In genomic region chr14:52241102-52241793, GRCh38 we compare ENCODE assay signal across 15 cellular contexts. TPM values are rescaled to one million over a fixed set of nuclear protein-coding genes. Genes with fewer than 3 reads are reported as not detected.
DNase-seq lines count a peak whose midpoint lies in the region; FAIRE-seq and TF ChIP-seq lines count a peak whose summit lies in the region.
"Had no signal": no experiment of that assay in that cellular context is flagged by ENCODE, and none has a peak within 500 bp of the region (broad histone marks: within the 10 kb centered on the region; RNA-seq: fewer than 3 reads in every experiment).

No MANE protein-coding gene starts in this region.

- FAIRE-seq in endometrium (lab: Jason Lieb, UNC) (peak; percentile 26), D721Med (lab: Jason Lieb, UNC) (no peak)

- WGBS in spleen, 5 donors = 51 to 69% (median 57%) methylated on average over 5 of the region's 5 CpGs

- H3K36me3 ChIP-seq in spleen = no peaks in the 10 kb centered on the region
- H3K36me3 ChIP-seq: SJCRH30 had no signal

- H3K4me3 ChIP-seq in skeletal muscle cell (ENCODE audit: low read depth, low read length) (peak overlapping the region; percentile 18), spleen (no peak overlapping the region)
- H3K4me3 ChIP-seq: SJCRH30 had no signal

- no peaks in the 10 kb centered on the region for H3K27me3 ChIP-seq in spleen (replicated peaks in 1 of 7)
- H3K27me3 ChIP-seq: SJCRH30 had no signal

- TF ChIP-seq CTCF in spleen (IDR thresholded peaks at IDR 0.05 in 8 of 11, conservative IDR thresholded peaks at IDR 0.05 in 3 of 11) (no peak), D721Med (IDR thresholded peaks at IDR 0.05; ENCODE audit: insufficient read depth, missing control alignments) (no peak)

- DNase-seq in GM03348 (ENCODE audit: low spot score) = peak; percentile 63
- peak; percentile 44 for DNase-seq in RPMI7951 (ENCODE audit: low read depth)
- peak; percentile 85 for DNase-seq in skeletal muscle cell (ENCODE audit: low read depth)
- DNase-seq in NCI-H524 (lab: John Stamatoyannopoulos, UW) = no peak
- DNase-seq in spleen = no peak
- DNase-seq in D721Med (ENCODE audit: insufficient read length, low spot score) = no peak
- DNase-seq: activated T-cell treated with anti-CD3 and anti-CD28 coated beads, Interleukin-2, amount 50 U/mL, for 1 hour; aorta; Calu3; NCI-H1417 treated with DMSO at 0.1 percent for 48 hours; NCI-H526; SJCRH30 had no signal

- no peak for TF ChIP-seq POLR2A in spleen (IDR thresholded peaks at IDR 0.05)

- H3K4me1 ChIP-seq in spleen = peaks cover 0 to 15% (median 0%) of the 10 kb centered on the region in 6 donors
- H3K4me1 ChIP-seq: SJCRH30 had no signal

- intact Hi-C loops in spleen (cut with DNase I; ENCODE audit: low total_unique reads) = no loop called here

- no peak overlapping the region for H3K27ac ChIP-seq in spleen
- H3K27ac ChIP-seq: epithelial cell of prostate, SJCRH30, VCaP had no signal

- no peaks in the 10 kb centered on the region for H3K9me3 ChIP-seq in spleen
- H3K9me3 ChIP-seq: SJCRH30 had no signal

RNA-seq across cellular contexts. Expression of gene PTGDR, which starts 26.2 kb away (rescaled TPM):
- total RNA-seq in RPMI7951 (2014; rRNA removed; shearing (Covaris generic)) = not detected in 2 replicates
- total RNA-seq in spleen = 10 to 100 TPM in 6 of 7 donors, 1 to 10 TPM in 1; 7.5 to 20.5 (median 10.9) TPM
- polyA plus RNA-seq in spleen = 1 to 10 TPM in 1 of 3 donors, under 1 TPM in 2; 0.67 to 1.4 (median 0.88) TPM
- total RNA-seq: Calu3, SJCRH30 had no signal

Comparison
In these comparisons a context has a peak if more than half of its experiments do, and no peak if none do; other contexts are left out.
1. DNase-seq: peak in GM03348 (single experiment), RPMI7951 (single experiment) and skeletal muscle cell (single experiment); none in NCI-H524 (0 of 2), spleen (single experiment) and D721Med (single experiment).